Comparison of ENCODE assay signal across 18 cellular contexts in the genomic region with DNA sequence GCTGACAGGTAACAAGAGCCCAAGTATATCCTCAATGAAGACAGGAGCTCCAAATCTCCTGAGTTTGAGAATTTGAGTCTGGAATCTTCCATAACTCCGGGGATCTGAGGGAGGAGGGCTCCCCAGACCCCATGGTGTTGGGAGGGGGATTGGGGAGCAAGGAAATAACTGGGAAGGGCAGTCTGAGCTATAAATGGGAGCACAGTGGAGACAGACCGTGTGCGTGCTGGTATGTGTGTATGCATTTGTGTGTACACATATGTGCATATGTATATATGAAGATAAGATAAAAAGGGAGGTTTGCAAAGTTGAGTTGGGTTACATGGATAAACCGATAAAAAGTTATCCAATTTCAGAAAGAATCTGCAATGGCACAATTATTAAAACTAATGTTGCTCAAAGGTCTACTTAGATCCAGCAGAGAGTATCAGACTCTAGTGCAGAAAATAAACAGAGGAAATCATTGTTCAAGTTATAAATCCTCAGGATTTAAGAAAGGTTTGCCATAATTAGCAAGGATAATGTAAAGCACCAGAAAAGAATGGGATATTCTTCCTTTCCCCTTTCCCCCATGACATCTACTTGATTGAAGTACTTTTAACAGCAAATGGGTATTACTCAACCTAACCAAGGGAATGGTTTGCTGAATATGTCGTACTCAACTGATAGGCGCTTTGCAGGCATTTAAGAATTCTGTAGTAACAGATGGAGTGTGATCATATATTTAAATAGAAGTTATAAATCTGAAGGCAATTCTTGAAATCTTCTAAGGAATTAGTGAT. TPM values are rescaled to one million over a fixed set of nuclear protein-coding genes. Genes with fewer than 3 reads are reported as not detected.
A peak's percentile ranks its signal among the peaks of the same experiment; 100 is the strongest.
DNase-seq lines count a peak whose midpoint lies in the region; ATAC-seq lines count a peak whose summit lies in the region.
"Had no signal": no experiment of that assay in that cellular context is flagged by ENCODE, and none has a peak within 500 bp of the region (broad histone marks: within the 10 kb centered on the region; RNA-seq: fewer than 3 reads in every experiment).

No MANE protein-coding gene starts in this region.

- peaks cover 56% of the 10 kb centered on the region for H3K27me3 Mint-ChIP-seq in activated T-helper 17 cell treated with anti-CD3 and anti-CD28 coated beads, Interleukin-2, amount 50 U/mL, for 72 hours

- DNase-seq in SK-N-MC (ENCODE audit: low read depth, low spot score) (no peak), foreskin melanocyte (peak; percentile 61), OCI-M2 (lab: John Stamatoyannopoulos, UW; ENCODE audit: unreplicated experiment) (no peak), COLO668 (lab: John Stamatoyannopoulos, UW; ENCODE audit: unreplicated experiment) (no peak)
- DNase-seq: activated CD4-positive, alpha-beta T cell treated with anti-CD3 and anti-CD28 coated beads, Interleukin-2, amount 50 U/mL, for 1 hour; activated naive CD4-positive, alpha-beta T cell treated with anti-CD3 and anti-CD28 coated beads for 36 hours; AML-193; GF-D8; stimulated activated naive CD4-positive, alpha-beta T cell treated with Interleukin-2 at 50 U/mL for 16 hours; SW 1271 had no signal

- H3K27me3 ChIP-seq in BLaER1 (peaks cover 29% of the 10 kb centered on the region), rectal smooth muscle tissue (ENCODE audit: control insufficient read depth, insufficient read depth, low read length) (peaks cover 12% of the 10 kb centered on the region)
- H3K27me3 ChIP-seq: body of pancreas had no signal

- peaks cover 47% of the 10 kb centered on the region for H3K4me1 ChIP-seq in BLaER1
- H3K4me1 ChIP-seq in rectal smooth muscle tissue (ENCODE audit: control insufficient read depth, insufficient read depth, low read length), result peaks cover 6% of the 10 kb centered on the region

- H3K9me3 ChIP-seq in BLaER1 (no peaks in the 10 kb centered on the region; the same call in 1 of the 2 replicates), SK-N-MC (ENCODE audit: low read depth, low read length) (no peaks in the 10 kb centered on the region)
- H3K9me3 ChIP-seq: body of pancreas had no signal

- peaks cover 5% of the 10 kb centered on the region for H3K4me1 Mint-ChIP-seq in activated T-helper 17 cell treated with anti-CD3 and anti-CD28 coated beads, Interleukin-2, amount 50 U/mL, for 72 hours

- no peak overlapping the region for H3K27ac ChIP-seq in BLaER1
- H3K27ac ChIP-seq in SK-N-MC, result peak overlapping the region; percentile 100
- H3K27ac ChIP-seq in rectal smooth muscle tissue (ENCODE audit: low read depth, low read length), result no peak overlapping the region
- H3K27ac ChIP-seq: body of pancreas, RWPE1 had no signal

- H3K4me3 ChIP-seq in BLaER1 (no peak overlapping the region), SK-N-MC (peak overlapping the region; percentile 97), rectal smooth muscle tissue (ENCODE audit: low read length) (peak overlapping the region; percentile 39)
- H3K4me3 ChIP-seq: body of pancreas had no signal

- H3K36me3 ChIP-seq in BLaER1 (no peaks in the 10 kb centered on the region), SK-N-MC (ENCODE audit: insufficient read depth, low read length) (peaks cover 62% of the 10 kb centered on the region), rectal smooth muscle tissue (ENCODE audit: control insufficient read depth, insufficient read depth, low read length) (no peaks in the 10 kb centered on the region)

- H3K27ac Mint-ChIP-seq in activated T-helper 17 cell treated with anti-CD3 and anti-CD28 coated beads, Interleukin-2, amount 50 U/mL, for 72 hours, result no peak overlapping the region
- H3K27ac Mint-ChIP-seq: activated naive CD4-positive, alpha-beta T cell treated with anti-CD3 and anti-CD28 coated beads for 36 hours had no signal

- no peaks in the 10 kb centered on the region for H3K36me3 Mint-ChIP-seq in activated T-helper 17 cell treated with anti-CD3 and anti-CD28 coated beads, Interleukin-2, amount 50 U/mL, for 72 hours (ENCODE audit: low read depth)

- peak overlapping the region; percentile 89 for H3K4me2 ChIP-seq in BLaER1

- H4K20me1 ChIP-seq in BLaER1, result no peaks in the 10 kb centered on the region

- no peak overlapping the region for H3K4me3 Mint-ChIP-seq in activated T-helper 17 cell treated with anti-CD3 and anti-CD28 coated beads, Interleukin-2, amount 50 U/mL, for 72 hours
- H3K4me3 Mint-ChIP-seq: activated naive CD4-positive, alpha-beta T cell treated with anti-CD3 and anti-CD28 coated beads for 36 hours had no signal

- H3K9ac ChIP-seq in BLaER1 (no peak overlapping the region), SK-N-MC (ENCODE audit: insufficient read length) (peak overlapping the region; percentile 100), rectal smooth muscle tissue (ENCODE audit: low read length) (no peak overlapping the region)

- no peak for ATAC-seq in esophagus mucosa
- no peak for ATAC-seq in activated T-helper 17 cell treated with anti-CD3 and anti-CD28 coated beads, Interleukin-2, amount 50 U/mL, for 72 hours (replicated peaks)
- ATAC-seq: body of pancreas, left lobe of liver had no signal

- no peaks in the 10 kb centered on the region for H3K9me3 Mint-ChIP-seq in activated T-helper 17 cell treated with anti-CD3 and anti-CD28 coated beads, Interleukin-2, amount 50 U/mL, for 72 hours
- H3K9me3 Mint-ChIP-seq: activated naive CD4-positive, alpha-beta T cell treated with anti-CD3 and anti-CD28 coated beads for 36 hours had no signal

RNA-seq across cellular contexts. Expression of a gene that starts 2.5 kb away (rescaled TPM):
- 42.2 TPM for total RNA-seq in esophagus mucosa
- total RNA-seq in activated T-helper 17 cell treated with anti-CD3 and anti-CD28 coated beads, Interleukin-2, amount 50 U/mL, for 72 hours, result not detected
- total RNA-seq: activated naive CD4-positive, alpha-beta T cell treated with anti-CD3 and anti-CD28 coated beads for 36 hours; HT-29 had no signal

Comparison
In these comparisons a context has a peak if more than half of its experiments do, and no peak if none do; other contexts are left out.
1. RNA of a gene that starts 2.5 kb away (total RNA-seq): 42.2 TPM in esophagus mucosa (single experiment); not detected in activated T-helper 17 cell treated with anti-CD3 and anti-CD28 coated beads, Interleukin-2, amount 50 U/mL, for 72 hours; every median in the first group is over 10 times any median in the second.